In genomic region chr2:20302019-20302418, GRCh38 we compare ENCODE assay signal across 9 cellular contexts.
"Had no signal": no experiment of that assay in that cellular context is flagged by ENCODE, and none has a peak within 500 bp of the region (broad histone marks: within the 10 kb centered on the region; RNA-seq: fewer than 3 reads in every experiment).

No MANE protein-coding gene starts in this region.

- H3K9me3 Mint-ChIP-seq: HFFc6, IgD-negative memory B cell had no signal

- H3K27me3 Mint-ChIP-seq: IgD-negative memory B cell had no signal

- H3K4me3 Mint-ChIP-seq: IgD-negative memory B cell had no signal

- H3K27ac ChIP-seq: HL-60 had no signal

- H2AFZ ChIP-seq: GM23248 had no signal

- H3K9me3 ChIP-seq: HAP-1 had no signal

- H3K9ac ChIP-seq: GM23248 had no signal

- ATAC-seq: HCT116, HepG2 had no signal

- H3K4me3 ChIP-seq: GM23248, HAP-1 had no signal

- DNase-seq: GM23248, GOT3, H7, HFFc6 had no signal
